In the genomic region with DNA sequence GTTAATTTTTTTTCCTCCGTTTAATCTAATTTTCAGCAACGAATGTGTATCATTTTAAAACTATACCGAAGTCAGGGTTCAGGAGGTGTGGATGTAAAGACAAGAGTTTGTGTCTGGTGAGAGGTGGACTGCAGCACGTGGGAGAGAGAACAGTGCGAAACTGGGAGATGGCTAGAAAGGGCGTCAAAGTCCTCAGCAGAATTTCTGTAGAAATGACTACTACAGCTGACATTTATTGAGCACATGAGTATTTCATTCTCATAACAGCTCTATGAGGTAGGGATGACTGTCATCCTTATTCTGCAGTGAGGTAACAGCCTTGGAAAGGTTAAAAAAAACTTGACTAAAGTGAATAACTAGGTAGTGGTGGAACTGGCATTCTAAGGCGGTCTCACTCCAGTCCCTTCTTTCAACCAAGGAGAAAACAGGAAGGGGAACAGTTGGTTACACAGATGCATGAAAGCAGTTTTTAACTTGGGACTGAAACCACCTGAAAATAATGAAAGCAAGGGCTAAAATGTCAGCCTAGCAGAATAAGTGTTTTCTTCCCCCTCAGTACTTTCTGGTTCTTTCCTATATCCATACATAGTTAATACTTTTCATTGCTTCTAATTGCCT, we compare ENCODE assay signal across 8 cellular contexts. TPM values are rescaled to one million over a fixed set of nuclear protein-coding genes. Genes with fewer than 3 reads are reported as not detected.
DNase-seq lines count a peak whose midpoint lies in the region; ATAC-seq and TF ChIP-seq lines count a peak whose summit lies in the region.

No MANE protein-coding gene starts in this region.

- H3K27ac ChIP-seq in HUES6 (ENCODE audit: low read depth, low read length), result no peak overlapping the region

- peak overlapping the region; percentile 80 for H3K4me2 ChIP-seq in skeletal muscle satellite cell (ENCODE audit: low read length)

- peaks cover 30% of the 10 kb centered on the region for H3K4me1 Mint-ChIP-seq in activated CD8-positive, alpha-beta memory T cell treated with anti-CD3 and anti-CD28 coated beads, Interleukin-2, amount 10 ng/mL, durations not matched to agents 7 days and 5 days
- H3K4me1 Mint-ChIP-seq in activated CD8-positive, alpha-beta T cell treated with anti-CD3 and anti-CD28 coated beads, Interleukin-2, amount 10 ng/mL, durations not matched to agents 7 days and 5 days (ENCODE audit: low read depth), result peaks cover 23% of the 10 kb centered on the region

- POLR2A ChIA-PET in activated CD8-positive, alpha-beta T cell treated with anti-CD3 and anti-CD28 coated beads, Interleukin-2, amount 10 ng/mL, durations not matched to agents 7 days and 5 days (lab: Charles Lee), result interaction anchor here (0.6 to 1.1 kb wide), 3 partner anchors 8 to 571 kb away, joined by 3 to 5 read pairs (median 3); no protein-coding TSS in a partner anchor

- H3K4me3 ChIP-seq in HUES6 (ENCODE audit: low read depth, low read length), result peak overlapping the region; percentile 71
- H3K4me3 ChIP-seq in fibroblast of villous mesenchyme (ENCODE audit: low read depth, low read length), result peak overlapping the region; percentile 73
- H3K4me3 ChIP-seq in skeletal muscle satellite cell (ENCODE audit: low read length), result peak overlapping the region; percentile 100

- TF ChIP-seq CTCF in fibroblast of villous mesenchyme (IDR thresholded peaks at IDR 0.05; ENCODE audit: insufficient read depth, low read depth, low read length), result no peak

- CTCF ChIA-PET in activated CD8-positive, alpha-beta memory T cell treated with anti-CD3 and anti-CD28 coated beads, Interleukin-2, amount 10 ng/mL, durations not matched to agents 7 days and 5 days (lab: Charles Lee), result interaction anchor here (0.6 to 1.8 kb wide), 7 partner anchors 9 to 185 kb away, joined by 3 to 4 read pairs (median 3); a partner anchor contains a TSS
- CTCF ChIA-PET in activated CD8-positive, alpha-beta T cell treated with anti-CD3 and anti-CD28 coated beads, Interleukin-2, amount 10 ng/mL, durations not matched to agents 7 days and 5 days (lab: Charles Lee), result interaction anchor here (1.2 kb wide), 1 partner anchor 21 kb away, joined by 3 read pairs; no protein-coding TSS in a partner anchor

- peak overlapping the region; percentile 84 for H3K4me3 Mint-ChIP-seq in activated CD8-positive, alpha-beta memory T cell treated with anti-CD3 and anti-CD28 coated beads, Interleukin-2, amount 10 ng/mL, durations not matched to agents 7 days and 5 days
- peak overlapping the region; percentile 76 for H3K4me3 Mint-ChIP-seq in activated CD8-positive, alpha-beta T cell treated with anti-CD3 and anti-CD28 coated beads, Interleukin-2, amount 10 ng/mL, durations not matched to agents 7 days and 5 days

- DNase-seq in activated CD8-positive, alpha-beta memory T cell treated with anti-CD3 and anti-CD28 coated beads, Interleukin-2, amount 10 ng/mL, durations not matched to agents 7 days and 5 days, result peak; percentile 59
- DNase-seq in activated CD8-positive, alpha-beta memory T cell treated with anti-CD3 and anti-CD28 coated beads for 24 hours, result no peak
- peak; percentile 42 for DNase-seq in activated CD8-positive, alpha-beta T cell treated with anti-CD3 and anti-CD28 coated beads, Interleukin-2, amount 10 ng/mL, durations not matched to agents 7 days and 5 days
- DNase-seq in fibroblast of villous mesenchyme (ENCODE audit: low read depth) (no peak), GM19238 (ENCODE audit: insufficient read length, low spot score) (no peak)

- H3K27ac Mint-ChIP-seq in activated CD8-positive, alpha-beta memory T cell treated with anti-CD3 and anti-CD28 coated beads, Interleukin-2, amount 10 ng/mL, durations not matched to agents 7 days and 5 days, result peak overlapping the region; percentile 63
- peak overlapping the region; percentile 67 for H3K27ac Mint-ChIP-seq in activated CD8-positive, alpha-beta T cell treated with anti-CD3 and anti-CD28 coated beads, Interleukin-2, amount 10 ng/mL, durations not matched to agents 7 days and 5 days

- no peaks in the 10 kb centered on the region for H3K36me3 ChIP-seq in HUES6 (ENCODE audit: control insufficient read depth, insufficient read depth, low read length)
- H3K36me3 ChIP-seq in skeletal muscle satellite cell (ENCODE audit: insufficient read depth, low read length), result no peaks in the 10 kb centered on the region

- H3K4me1 ChIP-seq in HUES6 (ENCODE audit: control insufficient read depth, insufficient read depth, low read length), result peaks cover 11% of the 10 kb centered on the region
- H3K4me1 ChIP-seq in skeletal muscle satellite cell (ENCODE audit: control insufficient read depth, insufficient read depth, low read length), result peaks cover 18% of the 10 kb centered on the region

- no peaks in the 10 kb centered on the region for H3K9me3 Mint-ChIP-seq in activated CD8-positive, alpha-beta memory T cell treated with anti-CD3 and anti-CD28 coated beads, Interleukin-2, amount 10 ng/mL, durations not matched to agents 7 days and 5 days (ENCODE audit: low read depth)
- no peaks in the 10 kb centered on the region for H3K9me3 Mint-ChIP-seq in activated CD8-positive, alpha-beta T cell treated with anti-CD3 and anti-CD28 coated beads, Interleukin-2, amount 10 ng/mL, durations not matched to agents 7 days and 5 days (ENCODE audit: insufficient read depth)

- no peaks in the 10 kb centered on the region for H3K9me3 ChIP-seq in HUES6 (ENCODE audit: control insufficient read depth, insufficient read depth, low read depth, low read length)
- H3K9me3 ChIP-seq in skeletal muscle satellite cell (replicated peaks; ENCODE audit: low read length), result no peaks in the 10 kb centered on the region

- no peaks in the 10 kb centered on the region for H3K27me3 Mint-ChIP-seq in activated CD8-positive, alpha-beta memory T cell treated with anti-CD3 and anti-CD28 coated beads, Interleukin-2, amount 10 ng/mL, durations not matched to agents 7 days and 5 days
- peaks cover under 1% of the 10 kb centered on the region for H3K27me3 Mint-ChIP-seq in activated CD8-positive, alpha-beta T cell treated with anti-CD3 and anti-CD28 coated beads, Interleukin-2, amount 10 ng/mL, durations not matched to agents 7 days and 5 days (ENCODE audit: low read depth)

- peak overlapping the region; percentile 75 for H3K9ac ChIP-seq in HUES6 (ENCODE audit: low read length)
- H3K9ac ChIP-seq in skeletal muscle satellite cell (ENCODE audit: low read depth, low read length), result peak overlapping the region; percentile 96

- peak; percentile 18 for ATAC-seq in activated CD8-positive, alpha-beta memory T cell treated with anti-CD3 and anti-CD28 coated beads, Interleukin-2, amount 10 ng/mL, durations not matched to agents 7 days and 5 days
- no peak for ATAC-seq in activated CD8-positive, alpha-beta T cell treated with anti-CD3 and anti-CD28 coated beads, Interleukin-2, amount 10 ng/mL, durations not matched to agents 7 days and 5 days
- no peak for ATAC-seq in HG02798 (IDR thresholded peaks at IDR 0.05; ENCODE audit: poor library complexity, unreplicated experiment)

- H3K27me3 ChIP-seq in HUES6 (ENCODE audit: control insufficient read depth, insufficient read depth, low read length) (peaks cover 17% of the 10 kb centered on the region), skeletal muscle satellite cell (ENCODE audit: control insufficient read depth, insufficient read depth, low read length) (no peaks in the 10 kb centered on the region)

- peaks cover 2% of the 10 kb centered on the region for H3K36me3 Mint-ChIP-seq in activated CD8-positive, alpha-beta memory T cell treated with anti-CD3 and anti-CD28 coated beads, Interleukin-2, amount 10 ng/mL, durations not matched to agents 7 days and 5 days
- no peaks in the 10 kb centered on the region for H3K36me3 Mint-ChIP-seq in activated CD8-positive, alpha-beta T cell treated with anti-CD3 and anti-CD28 coated beads, Interleukin-2, amount 10 ng/mL, durations not matched to agents 7 days and 5 days (ENCODE audit: low read depth)

RNA-seq across cellular contexts. Expression of a gene that starts 0.6 kb away (rescaled TPM):
- 10 to 100 TPM in 1 of 2 experiments, 1 to 10 TPM in 1; 8.9 to 11.8 TPM for total RNA-seq in activated CD8-positive, alpha-beta memory T cell treated with anti-CD3 and anti-CD28 coated beads, Interleukin-2, amount 10 ng/mL, durations not matched to agents 7 days and 5 days
- total RNA-seq in activated CD8-positive, alpha-beta T cell treated with anti-CD3 and anti-CD28 coated beads, Interleukin-2, amount 10 ng/mL, durations not matched to agents 7 days and 5 days, result 1 to 10 TPM; 8.5 to 8.7 TPM
- total RNA-seq in fibroblast of villous mesenchyme, result 37.1 and 39.6 TPM in 2 replicates
- 16.4 and 17.2 TPM in 2 replicates for total RNA-seq in skeletal muscle satellite cell (2012; rRNA removed)

Comparison
In these comparisons a context has a peak if more than half of its experiments do, and no peak if none do; other contexts are left out.
1. DNase-seq: peak in activated CD8-positive, alpha-beta memory T cell treated with anti-CD3 and anti-CD28 coated beads, Interleukin-2, amount 10 ng/mL, durations not matched to agents 7 days and 5 days (single experiment) and activated CD8-positive, alpha-beta T cell treated with anti-CD3 and anti-CD28 coated beads, Interleukin-2, amount 10 ng/mL, durations not matched to agents 7 days and 5 days (single experiment); none in activated CD8-positive, alpha-beta memory T cell treated with anti-CD3 and anti-CD28 coated beads for 24 hours (single experiment), fibroblast of villous mesenchyme (single experiment) and GM19238 (single experiment).
2. Peak in every context shown above with its lines, with median percentiles within 50 percentile points of each other: H3K4me3 ChIP-seq.